Comparison of ENCODE assay signal across 1 cellular context in the genomic region with DNA sequence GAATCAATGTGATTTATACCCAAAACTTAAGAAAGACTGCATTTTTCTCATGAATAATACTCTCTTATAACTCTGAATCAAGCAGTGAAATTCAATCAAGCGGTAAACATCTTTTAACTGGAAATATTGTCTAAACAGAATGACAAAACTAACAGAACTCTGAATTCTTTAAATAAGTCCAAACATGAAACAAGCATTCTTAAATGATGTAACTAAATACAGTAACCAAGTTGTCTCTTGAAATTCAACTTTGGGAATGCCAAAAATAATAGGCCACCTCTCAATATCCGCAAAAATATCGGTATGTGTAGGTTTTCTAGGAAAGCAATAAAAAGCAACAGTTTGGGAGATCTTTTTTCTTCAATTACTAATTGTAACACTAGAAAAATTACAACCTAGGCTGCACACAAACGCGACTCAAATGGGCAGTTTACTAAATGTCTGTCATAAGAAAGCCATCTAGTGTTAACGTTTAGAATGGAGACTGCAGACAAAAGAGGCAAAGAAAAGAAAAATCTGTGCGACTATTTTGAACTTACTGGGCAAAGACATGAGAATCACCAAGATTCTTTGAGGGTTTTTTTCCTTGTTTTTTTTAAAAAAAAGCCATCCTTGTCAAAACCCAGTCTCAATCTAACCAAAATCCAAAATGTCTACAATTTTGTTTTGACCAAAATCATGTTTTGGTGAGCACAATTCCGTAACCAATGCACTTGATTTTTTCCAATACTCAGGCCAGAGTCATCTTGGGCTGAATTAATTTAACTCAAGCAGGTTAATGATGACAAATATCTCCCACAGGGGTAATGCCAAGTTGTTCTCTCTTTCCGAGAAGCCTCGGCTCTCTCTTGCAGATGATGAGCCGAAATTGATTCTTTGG.
TF ChIP-seq lines count a peak whose summit lies in the region.

No MANE protein-coding gene starts in this region.

TF ChIP-seq in HCT116, 20 proteins besides CTCF, POLR2A, EP300 and RAD21 (continued from another document):
- TF ChIP-seq, protein P1, sequence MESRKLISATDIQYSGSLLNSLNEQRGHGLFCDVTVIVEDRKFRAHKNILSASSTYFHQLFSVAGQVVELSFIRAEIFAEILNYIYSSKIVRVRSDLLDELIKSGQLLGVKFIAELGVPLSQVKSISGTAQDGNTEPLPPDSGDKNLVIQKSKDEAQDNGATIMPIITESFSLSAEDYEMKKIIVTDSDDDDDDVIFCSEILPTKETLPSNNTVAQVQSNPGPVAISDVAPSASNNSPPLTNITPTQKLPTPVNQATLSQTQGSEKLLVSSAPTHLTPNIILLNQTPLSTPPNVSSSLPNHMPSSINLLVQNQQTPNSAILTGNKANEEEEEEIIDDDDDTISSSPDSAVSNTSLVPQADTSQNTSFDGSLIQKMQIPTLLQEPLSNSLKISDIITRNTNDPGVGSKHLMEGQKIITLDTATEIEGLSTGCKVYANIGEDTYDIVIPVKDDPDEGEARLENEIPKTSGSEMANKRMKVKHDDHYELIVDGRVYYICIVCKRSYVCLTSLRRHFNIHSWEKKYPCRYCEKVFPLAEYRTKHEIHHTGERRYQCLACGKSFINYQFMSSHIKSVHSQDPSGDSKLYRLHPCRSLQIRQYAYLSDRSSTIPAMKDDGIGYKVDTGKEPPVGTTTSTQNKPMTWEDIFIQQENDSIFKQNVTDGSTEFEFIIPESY (IDR thresholded peaks at IDR 0.05; ENCODE audit: extremely low read depth, insufficient replicate concordance, low read length) = no peak
- no peak for TF ChIP-seq CBX3 (IDR thresholded peaks at IDR 0.05; ENCODE audit: low read depth)
- no peak for TF ChIP-seq EZH2 (IDR thresholded peaks at IDR 0.05)
- TF ChIP-seq FOSL1 (IDR thresholded peaks at IDR 0.05; ENCODE audit: low read depth) = no peak
- no peak for TF ChIP-seq CEBPB (IDR thresholded peaks at IDR 0.05; ENCODE audit: low read depth)
TF ChIP-seq in HCT116: peak in this region for 0.
